In the genomic region with DNA sequence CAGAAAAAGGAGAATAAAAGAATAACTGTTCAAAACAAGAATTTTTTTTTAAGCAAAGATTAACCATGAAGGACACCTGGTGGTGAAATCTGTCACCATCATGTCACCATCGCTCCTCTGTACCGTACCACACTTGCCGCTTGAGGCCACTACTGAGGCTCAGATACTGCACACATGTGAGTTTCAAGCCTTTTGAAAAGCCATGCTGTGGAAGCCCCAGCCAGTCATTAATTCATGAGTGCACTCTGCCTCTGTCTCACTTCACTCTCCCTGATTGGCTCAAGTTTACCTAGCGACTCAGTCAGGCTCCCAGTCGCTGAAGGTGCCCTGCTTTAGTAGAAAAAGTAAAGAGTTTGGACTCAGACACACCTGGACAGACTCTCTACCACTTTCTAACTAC, we compare ENCODE assay signal across 1 cellular context.
TF ChIP-seq lines count a peak whose summit lies in the region.

No MANE protein-coding gene starts in this region.

TF ChIP-seq in GM23338, 12 proteins besides CTCF, POLR2A, EP300 and RAD21 (continued from another document):
- TF ChIP-seq, protein P1, sequence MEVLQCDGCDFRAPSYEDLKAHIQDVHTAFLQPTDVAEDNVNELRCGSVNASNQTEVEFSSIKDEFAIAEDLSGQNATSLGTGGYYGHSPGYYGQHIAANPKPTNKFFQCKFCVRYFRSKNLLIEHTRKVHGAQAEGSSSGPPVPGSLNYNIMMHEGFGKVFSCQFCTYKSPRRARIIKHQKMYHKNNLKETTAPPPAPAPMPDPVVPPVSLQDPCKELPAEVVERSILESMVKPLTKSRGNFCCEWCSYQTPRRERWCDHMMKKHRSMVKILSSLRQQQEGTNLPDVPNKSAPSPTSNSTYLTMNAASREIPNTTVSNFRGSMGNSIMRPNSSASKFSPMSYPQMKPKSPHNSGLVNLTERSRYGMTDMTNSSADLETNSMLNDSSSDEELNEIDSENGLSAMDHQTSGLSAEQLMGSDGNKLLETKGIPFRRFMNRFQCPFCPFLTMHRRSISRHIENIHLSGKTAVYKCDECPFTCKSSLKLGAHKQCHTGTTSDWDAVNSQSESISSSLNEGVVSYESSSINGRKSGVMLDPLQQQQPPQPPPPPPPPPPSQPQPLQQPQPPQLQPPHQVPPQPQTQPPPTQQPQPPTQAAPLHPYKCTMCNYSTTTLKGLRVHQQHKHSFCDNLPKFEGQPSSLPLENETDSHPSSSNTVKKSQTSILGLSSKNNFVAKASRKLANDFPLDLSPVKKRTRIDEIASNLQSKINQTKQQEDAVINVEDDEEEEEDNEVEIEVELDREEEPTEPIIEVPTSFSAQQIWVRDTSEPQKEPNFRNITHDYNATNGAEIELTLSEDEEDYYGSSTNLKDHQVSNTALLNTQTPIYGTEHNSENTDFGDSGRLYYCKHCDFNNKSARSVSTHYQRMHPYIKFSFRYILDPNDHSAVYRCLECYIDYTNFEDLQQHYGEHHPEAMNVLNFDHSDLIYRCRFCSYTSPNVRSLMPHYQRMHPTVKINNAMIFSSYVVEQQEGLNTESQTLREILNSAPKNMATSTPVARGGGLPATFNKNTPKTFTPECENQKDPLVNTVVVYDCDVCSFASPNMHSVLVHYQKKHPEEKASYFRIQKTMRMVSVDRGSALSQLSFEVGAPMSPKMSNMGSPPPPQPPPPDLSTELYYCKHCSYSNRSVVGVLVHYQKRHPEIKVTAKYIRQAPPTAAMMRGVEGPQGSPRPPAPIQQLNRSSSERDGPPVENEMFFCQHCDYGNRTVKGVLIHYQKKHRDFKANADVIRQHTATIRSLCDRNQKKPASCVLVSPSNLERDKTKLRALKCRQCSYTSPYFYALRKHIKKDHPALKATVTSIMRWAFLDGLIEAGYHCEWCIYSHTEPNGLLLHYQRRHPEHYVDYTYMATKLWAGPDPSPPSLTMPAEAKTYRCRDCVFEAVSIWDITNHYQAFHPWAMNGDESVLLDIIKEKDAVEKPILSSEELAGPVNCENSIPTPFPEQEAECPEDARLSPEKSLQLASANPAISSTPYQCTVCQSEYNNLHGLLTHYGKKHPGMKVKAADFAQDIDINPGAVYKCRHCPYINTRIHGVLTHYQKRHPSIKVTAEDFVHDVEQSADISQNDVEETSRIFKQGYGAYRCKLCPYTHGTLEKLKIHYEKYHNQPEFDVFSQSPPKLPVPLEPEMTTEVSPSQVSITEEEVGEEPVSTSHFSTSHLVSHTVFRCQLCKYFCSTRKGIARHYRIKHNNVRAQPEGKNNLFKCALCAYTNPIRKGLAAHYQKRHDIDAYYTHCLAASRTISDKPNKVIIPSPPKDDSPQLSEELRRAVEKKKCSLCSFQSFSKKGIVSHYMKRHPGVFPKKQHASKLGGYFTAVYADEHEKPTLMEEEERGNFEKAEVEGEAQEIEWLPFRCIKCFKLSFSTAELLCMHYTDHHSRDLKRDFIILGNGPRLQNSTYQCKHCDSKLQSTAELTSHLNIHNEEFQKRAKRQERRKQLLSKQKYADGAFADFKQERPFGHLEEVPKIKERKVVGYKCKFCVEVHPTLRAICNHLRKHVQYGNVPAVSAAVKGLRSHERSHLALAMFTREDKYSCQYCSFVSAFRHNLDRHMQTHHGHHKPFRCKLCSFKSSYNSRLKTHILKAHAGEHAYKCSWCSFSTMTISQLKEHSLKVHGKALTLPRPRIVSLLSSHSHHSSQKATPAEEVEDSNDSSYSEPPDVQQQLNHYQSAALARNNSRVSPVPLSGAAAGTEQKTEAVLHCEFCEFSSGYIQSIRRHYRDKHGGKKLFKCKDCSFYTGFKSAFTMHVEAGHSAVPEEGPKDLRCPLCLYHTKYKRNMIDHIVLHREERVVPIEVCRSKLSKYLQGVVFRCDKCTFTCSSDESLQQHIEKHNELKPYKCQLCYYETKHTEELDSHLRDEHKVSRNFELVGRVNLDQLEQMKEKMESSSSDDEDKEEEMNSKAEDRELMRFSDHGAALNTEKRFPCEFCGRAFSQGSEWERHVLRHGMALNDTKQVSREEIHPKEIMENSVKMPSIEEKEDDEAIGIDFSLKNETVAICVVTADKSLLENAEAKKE (CRISPR knock-in tag; IDR thresholded peaks at IDR 0.05): no peak
- TF ChIP-seq, protein P2, sequence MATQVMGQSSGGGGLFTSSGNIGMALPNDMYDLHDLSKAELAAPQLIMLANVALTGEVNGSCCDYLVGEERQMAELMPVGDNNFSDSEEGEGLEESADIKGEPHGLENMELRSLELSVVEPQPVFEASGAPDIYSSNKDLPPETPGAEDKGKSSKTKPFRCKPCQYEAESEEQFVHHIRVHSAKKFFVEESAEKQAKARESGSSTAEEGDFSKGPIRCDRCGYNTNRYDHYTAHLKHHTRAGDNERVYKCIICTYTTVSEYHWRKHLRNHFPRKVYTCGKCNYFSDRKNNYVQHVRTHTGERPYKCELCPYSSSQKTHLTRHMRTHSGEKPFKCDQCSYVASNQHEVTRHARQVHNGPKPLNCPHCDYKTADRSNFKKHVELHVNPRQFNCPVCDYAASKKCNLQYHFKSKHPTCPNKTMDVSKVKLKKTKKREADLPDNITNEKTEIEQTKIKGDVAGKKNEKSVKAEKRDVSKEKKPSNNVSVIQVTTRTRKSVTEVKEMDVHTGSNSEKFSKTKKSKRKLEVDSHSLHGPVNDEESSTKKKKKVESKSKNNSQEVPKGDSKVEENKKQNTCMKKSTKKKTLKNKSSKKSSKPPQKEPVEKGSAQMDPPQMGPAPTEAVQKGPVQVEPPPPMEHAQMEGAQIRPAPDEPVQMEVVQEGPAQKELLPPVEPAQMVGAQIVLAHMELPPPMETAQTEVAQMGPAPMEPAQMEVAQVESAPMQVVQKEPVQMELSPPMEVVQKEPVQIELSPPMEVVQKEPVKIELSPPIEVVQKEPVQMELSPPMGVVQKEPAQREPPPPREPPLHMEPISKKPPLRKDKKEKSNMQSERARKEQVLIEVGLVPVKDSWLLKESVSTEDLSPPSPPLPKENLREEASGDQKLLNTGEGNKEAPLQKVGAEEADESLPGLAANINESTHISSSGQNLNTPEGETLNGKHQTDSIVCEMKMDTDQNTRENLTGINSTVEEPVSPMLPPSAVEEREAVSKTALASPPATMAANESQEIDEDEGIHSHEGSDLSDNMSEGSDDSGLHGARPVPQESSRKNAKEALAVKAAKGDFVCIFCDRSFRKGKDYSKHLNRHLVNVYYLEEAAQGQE (IDR thresholded peaks at IDR 0.05; ENCODE audit: unreplicated experiment): no peak
- TF ChIP-seq ZNF331 (CRISPR knock-in tag; IDR thresholded peaks at IDR 0.05; ENCODE audit: low read depth) (no peak), EZH2phosphoT487 (IDR thresholded peaks at IDR 0.05; ENCODE audit: unreplicated experiment) (no peak), CREB1 (CRISPR knock-in tag; IDR thresholded peaks at IDR 0.05; ENCODE audit: low read depth) (no peak), ZNF114 (CRISPR knock-in tag; IDR thresholded peaks at IDR 0.05) (no peak), EZH2 (IDR thresholded peaks at IDR 0.05; ENCODE audit: low read depth, unreplicated experiment) (no peak)
- TF ChIP-seq, protein P3, sequence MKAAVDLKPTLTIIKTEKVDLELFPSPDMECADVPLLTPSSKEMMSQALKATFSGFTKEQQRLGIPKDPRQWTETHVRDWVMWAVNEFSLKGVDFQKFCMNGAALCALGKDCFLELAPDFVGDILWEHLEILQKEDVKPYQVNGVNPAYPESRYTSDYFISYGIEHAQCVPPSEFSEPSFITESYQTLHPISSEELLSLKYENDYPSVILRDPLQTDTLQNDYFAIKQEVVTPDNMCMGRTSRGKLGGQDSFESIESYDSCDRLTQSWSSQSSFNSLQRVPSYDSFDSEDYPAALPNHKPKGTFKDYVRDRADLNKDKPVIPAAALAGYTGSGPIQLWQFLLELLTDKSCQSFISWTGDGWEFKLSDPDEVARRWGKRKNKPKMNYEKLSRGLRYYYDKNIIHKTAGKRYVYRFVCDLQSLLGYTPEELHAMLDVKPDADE (IDR thresholded peaks at IDR 0.05): no peak
